ENCODE assay signal across 1 cellular context in genomic region chr12:77237896-77238295, GRCh38.
TF ChIP-seq lines count a peak whose summit lies in the region.

No MANE protein-coding gene starts in this region.

TF ChIP-seq in WTC11, 78 proteins besides CTCF, POLR2A, EP300 and RAD21 (continued from another document):
- TF ChIP-seq, protein P1, sequence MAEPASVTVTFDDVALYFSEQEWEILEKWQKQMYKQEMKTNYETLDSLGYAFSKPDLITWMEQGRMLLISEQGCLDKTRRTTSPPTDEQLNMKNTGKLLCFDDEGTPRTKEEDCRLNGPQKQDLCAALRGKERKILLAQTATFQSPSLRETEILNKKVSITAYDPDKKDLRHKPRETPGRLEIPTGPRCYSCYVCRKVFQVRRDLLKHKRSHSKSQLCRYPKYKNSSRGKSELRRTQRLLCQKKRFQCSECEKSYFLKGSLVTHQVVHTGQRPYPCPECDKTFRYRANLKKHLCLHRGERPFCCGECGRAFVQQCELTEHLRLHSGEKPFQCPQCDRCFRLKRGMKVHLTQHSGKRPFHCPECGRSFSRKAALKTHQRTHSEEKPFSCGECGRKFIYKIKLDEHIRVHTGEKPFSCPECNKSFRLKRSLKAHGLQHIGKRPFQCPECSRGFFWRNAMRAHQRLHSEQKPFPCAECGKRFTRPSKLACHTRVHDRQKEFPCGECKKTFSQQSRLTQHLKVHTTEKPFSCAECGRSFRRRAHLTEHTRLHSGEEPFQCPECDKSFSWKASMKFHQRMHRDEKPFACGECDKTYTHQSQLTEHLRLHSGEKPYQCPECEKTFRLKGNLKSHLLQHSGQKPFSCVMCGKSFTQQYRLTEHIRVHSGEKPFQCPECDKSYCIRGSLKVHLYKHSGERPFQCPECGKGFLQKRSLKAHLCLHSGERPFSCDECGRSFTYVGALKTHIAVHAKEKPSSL (CRISPR knock-in tag; conservative IDR thresholded peaks at IDR 0.05) = no peak
- TF ChIP-seq ZNF121 (CRISPR knock-in tag; IDR thresholded peaks at IDR 0.05) (no peak), FOXP1 (CRISPR knock-in tag; IDR thresholded peaks at IDR 0.05; ENCODE audit: borderline replicate concordance) (no peak), ZNF219 (CRISPR knock-in tag; IDR thresholded peaks at IDR 0.05; ENCODE audit: borderline replicate concordance) (no peak), OVOL2 (CRISPR knock-in tag; IDR thresholded peaks at IDR 0.05; ENCODE audit: borderline replicate concordance) (no peak), FOXJ3 (CRISPR knock-in tag; IDR thresholded peaks at IDR 0.05; ENCODE audit: borderline replicate concordance) (no peak), TP53 (CRISPR knock-in tag; IDR thresholded peaks at IDR 0.05) (no peak)
- TF ChIP-seq, protein P2, sequence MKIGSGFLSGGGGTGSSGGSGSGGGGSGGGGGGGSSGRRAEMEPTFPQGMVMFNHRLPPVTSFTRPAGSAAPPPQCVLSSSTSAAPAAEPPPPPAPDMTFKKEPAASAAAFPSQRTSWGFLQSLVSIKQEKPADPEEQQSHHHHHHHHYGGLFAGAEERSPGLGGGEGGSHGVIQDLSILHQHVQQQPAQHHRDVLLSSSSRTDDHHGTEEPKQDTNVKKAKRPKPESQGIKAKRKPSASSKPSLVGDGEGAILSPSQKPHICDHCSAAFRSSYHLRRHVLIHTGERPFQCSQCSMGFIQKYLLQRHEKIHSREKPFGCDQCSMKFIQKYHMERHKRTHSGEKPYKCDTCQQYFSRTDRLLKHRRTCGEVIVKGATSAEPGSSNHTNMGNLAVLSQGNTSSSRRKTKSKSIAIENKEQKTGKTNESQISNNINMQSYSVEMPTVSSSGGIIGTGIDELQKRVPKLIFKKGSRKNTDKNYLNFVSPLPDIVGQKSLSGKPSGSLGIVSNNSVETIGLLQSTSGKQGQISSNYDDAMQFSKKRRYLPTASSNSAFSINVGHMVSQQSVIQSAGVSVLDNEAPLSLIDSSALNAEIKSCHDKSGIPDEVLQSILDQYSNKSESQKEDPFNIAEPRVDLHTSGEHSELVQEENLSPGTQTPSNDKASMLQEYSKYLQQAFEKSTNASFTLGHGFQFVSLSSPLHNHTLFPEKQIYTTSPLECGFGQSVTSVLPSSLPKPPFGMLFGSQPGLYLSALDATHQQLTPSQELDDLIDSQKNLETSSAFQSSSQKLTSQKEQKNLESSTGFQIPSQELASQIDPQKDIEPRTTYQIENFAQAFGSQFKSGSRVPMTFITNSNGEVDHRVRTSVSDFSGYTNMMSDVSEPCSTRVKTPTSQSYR (CRISPR knock-in tag; IDR thresholded peaks at IDR 0.05) = no peak
